ENCODE assay signal across 24 cellular contexts in the genomic region with DNA sequence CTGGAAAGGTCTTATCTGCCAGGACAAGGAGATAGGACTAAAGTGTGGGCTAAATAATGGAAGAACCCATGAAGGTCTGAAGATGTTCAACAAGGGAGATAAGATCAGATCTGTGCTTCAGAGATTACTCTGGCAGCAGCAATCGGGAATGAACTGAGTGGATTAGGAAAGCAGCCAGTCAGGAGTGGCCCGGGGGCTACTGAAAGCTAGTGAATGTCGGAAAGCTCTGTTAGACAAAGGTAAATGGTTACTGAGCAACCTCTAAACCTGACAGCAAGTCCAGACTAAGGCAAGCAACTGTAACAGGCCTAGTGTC. TPM values are rescaled to one million over a fixed set of nuclear protein-coding genes. Genes with fewer than 3 reads are reported as not detected.
DNase-seq lines count a peak whose midpoint lies in the region; ATAC-seq and TF ChIP-seq lines count a peak whose summit lies in the region.
"Had no signal": no experiment of that assay in that cellular context is flagged by ENCODE, and none has a peak within 500 bp of the region (broad histone marks: within the 10 kb centered on the region; RNA-seq: fewer than 3 reads in every experiment).

No MANE protein-coding gene starts in this region.

- H3K9me3 Mint-ChIP-seq in activated naive CD4-positive, alpha-beta T cell treated with anti-CD3 and anti-CD28 coated beads, Interleukin-2, amount 50 U/mL, for 72 hours, result no peaks in the 10 kb centered on the region
- H3K9me3 Mint-ChIP-seq in endodermal cell, result no peaks in the 10 kb centered on the region
- no peaks in the 10 kb centered on the region for H3K9me3 Mint-ChIP-seq in natural killer cell treated with Interleukin-12 subunit alpha and Interleukin-12 subunit beta and Interleukin-15 and Interleukin-18, amount 100 ng/mL, for 72 hours
- H3K9me3 Mint-ChIP-seq in activated CD4-positive, alpha-beta T cell treated with anti-CD3 and anti-CD28 coated beads, Interleukin-2, amount 10 ng/mL, durations not matched to agents 24 days and 14 days, result no peaks in the 10 kb centered on the region
- H3K9me3 Mint-ChIP-seq: CD8-positive, alpha-beta memory T cell had no signal

- H3K36me3 ChIP-seq in endodermal cell (ENCODE audit: control insufficient read depth, insufficient read depth, low read length) (peaks cover 59% of the 10 kb centered on the region), sigmoid colon (no peaks in the 10 kb centered on the region)

- intact Hi-C loops in sigmoid colon (cut with DNase I), result no loop called here
- intact Hi-C loops in activated CD4-positive, alpha-beta T cell treated with anti-CD3 and anti-CD28 coated beads, Interleukin-2, amount 10 ng/mL, durations not matched to agents 24 days and 14 days (cut with micrococcal nuclease), result no loop called here

- no peak overlapping the region for H3K4me3 ChIP-seq in LNCaP clone FGC (ENCODE audit: low read depth, low read length)
- H3K4me3 ChIP-seq in endodermal cell (ENCODE audit: low read length), result no peak overlapping the region
- H3K4me3 ChIP-seq in sigmoid colon, result no peak overlapping the region
- H3K4me3 ChIP-seq: MG63 had no signal

- H3K27ac ChIP-seq in endodermal cell (ENCODE audit: low read depth, low read length) (peak overlapping the region; percentile 8), sigmoid colon (no peak overlapping the region)
- H3K27ac ChIP-seq: RWPE1 had no signal

- DNase-seq in activated naive CD4-positive, alpha-beta T cell treated with anti-CD3 and anti-CD28 coated beads, Interleukin-2, amount 50 U/mL, for 72 hours (ENCODE audit: low spot score in 2 of 2), result no peak
- DNase-seq in activated naive CD4-positive, alpha-beta T cell (lab: John Stamatoyannopoulos, UW), result no peak
- DNase-seq in LNCaP clone FGC (ENCODE audit: low read depth) (peak; percentile 83), endodermal cell (no peak), sigmoid colon (peak; percentile 25), NCI-H1092 treated with DMSO at 0.1 percent for 48 hours (lab: John Stamatoyannopoulos, UW) (no peak)
- DNase-seq in natural killer cell treated with Interleukin-12 subunit alpha and Interleukin-12 subunit beta and Interleukin-15 and Interleukin-18, amount 100 ng/mL, for 72 hours (ENCODE audit: low spot score), result no peak
- DNase-seq in activated CD4-positive, alpha-beta T cell treated with anti-CD3 and anti-CD28 coated beads, Interleukin-2, amount 10 ng/mL, durations not matched to agents 24 days and 14 days, result no peak
- DNase-seq: Calu3; CD8-positive, alpha-beta memory T cell; DMS79 treated with DMSO at 0.1 percent for 48 hours; Kasumi-1; MG63; NCI-H2029; NCI-H446 treated with DMSO at 0.1 percent for 48 hours; NCI-H526; SHP77 had no signal

- H3K4me3 Mint-ChIP-seq in endodermal cell, result no peak overlapping the region
- H3K4me3 Mint-ChIP-seq in natural killer cell treated with Interleukin-12 subunit alpha and Interleukin-12 subunit beta and Interleukin-15 and Interleukin-18, amount 100 ng/mL, for 72 hours, result no peak overlapping the region
- H3K4me3 Mint-ChIP-seq in activated CD4-positive, alpha-beta T cell treated with anti-CD3 and anti-CD28 coated beads, Interleukin-2, amount 10 ng/mL, durations not matched to agents 24 days and 14 days, result no peak overlapping the region
- H3K4me3 Mint-ChIP-seq: CD8-positive, alpha-beta memory T cell had no signal

- H3K4me1 ChIP-seq in endodermal cell (ENCODE audit: control insufficient read depth, insufficient read depth, low read length) (peaks cover 10% of the 10 kb centered on the region), sigmoid colon (no peaks in the 10 kb centered on the region)

- H3K9me3 ChIP-seq in endodermal cell (ENCODE audit: control insufficient read depth, low read length), result no peaks in the 10 kb centered on the region
- no peaks in the 10 kb centered on the region for H3K9me3 ChIP-seq in sigmoid colon
- H3K9me3 ChIP-seq: MG63 had no signal

- TF ChIP-seq CTCF in LNCaP clone FGC (IDR thresholded peaks at IDR 0.05; ENCODE audit: control insufficient read depth, extremely low read depth, insufficient read depth), result no peak
- TF ChIP-seq CTCF in endodermal cell (conservative IDR thresholded peaks at IDR 0.05), result no peak
- no peak for TF ChIP-seq CTCF in sigmoid colon (IDR thresholded peaks at IDR 0.05)

- TF ChIP-seq POLR2A in sigmoid colon (IDR thresholded peaks at IDR 0.05), result no peak

- no peaks in the 10 kb centered on the region for H3K27me3 Mint-ChIP-seq in endodermal cell (ENCODE audit: insufficient read depth)
- no peaks in the 10 kb centered on the region for H3K27me3 Mint-ChIP-seq in natural killer cell treated with Interleukin-12 subunit alpha and Interleukin-12 subunit beta and Interleukin-15 and Interleukin-18, amount 100 ng/mL, for 72 hours
- H3K27me3 Mint-ChIP-seq in activated CD4-positive, alpha-beta T cell treated with anti-CD3 and anti-CD28 coated beads, Interleukin-2, amount 10 ng/mL, durations not matched to agents 24 days and 14 days, result no peaks in the 10 kb centered on the region
- H3K27me3 Mint-ChIP-seq: CD8-positive, alpha-beta memory T cell had no signal

- TF ChIP-seq EP300 in sigmoid colon (IDR thresholded peaks at IDR 0.05), result no peak

- H3K27ac Mint-ChIP-seq in activated naive CD4-positive, alpha-beta T cell treated with anti-CD3 and anti-CD28 coated beads, Interleukin-2, amount 50 U/mL, for 72 hours, result peak overlapping the region; percentile 10 to 13
- peak overlapping the region; percentile 38 for H3K27ac Mint-ChIP-seq in endodermal cell
- no peak overlapping the region for H3K27ac Mint-ChIP-seq in natural killer cell treated with Interleukin-12 subunit alpha and Interleukin-12 subunit beta and Interleukin-15 and Interleukin-18, amount 100 ng/mL, for 72 hours
- no peak overlapping the region for H3K27ac Mint-ChIP-seq in activated CD4-positive, alpha-beta T cell treated with anti-CD3 and anti-CD28 coated beads, Interleukin-2, amount 10 ng/mL, durations not matched to agents 24 days and 14 days

- H3K27me3 ChIP-seq in endodermal cell (ENCODE audit: control insufficient read depth, insufficient read depth, low read length, poor library complexity, severe bottlenecking), result no peaks in the 10 kb centered on the region
- no peaks in the 10 kb centered on the region for H3K27me3 ChIP-seq in sigmoid colon
- H3K27me3 ChIP-seq: MG63 had no signal

- WGBS in endodermal cell (ENCODE audit: insufficient coverage in 1 of 2, insufficient read length in 1 of 2), 2 experiments, result 59 to 65% methylated on average over 3 of the region's 3 CpGs
- 75 to 79% methylated on average over 3 of the region's 3 CpGs for WGBS in sigmoid colon, 2 donors

- peak overlapping the region; percentile 30 for H3K9ac ChIP-seq in endodermal cell (ENCODE audit: extremely low read depth, low read length, poor library complexity, severe bottlenecking)

- H3K36me3 Mint-ChIP-seq in activated naive CD4-positive, alpha-beta T cell treated with anti-CD3 and anti-CD28 coated beads, Interleukin-2, amount 50 U/mL, for 72 hours, result peaks cover 0 to 11% of the 10 kb centered on the region in 2 donors
- peaks cover 28% of the 10 kb centered on the region for H3K36me3 Mint-ChIP-seq in endodermal cell (ENCODE audit: low read depth)
- H3K36me3 Mint-ChIP-seq in natural killer cell treated with Interleukin-12 subunit alpha and Interleukin-12 subunit beta and Interleukin-15 and Interleukin-18, amount 100 ng/mL, for 72 hours, result no peaks in the 10 kb centered on the region
- H3K36me3 Mint-ChIP-seq in activated CD4-positive, alpha-beta T cell treated with anti-CD3 and anti-CD28 coated beads, Interleukin-2, amount 10 ng/mL, durations not matched to agents 24 days and 14 days (ENCODE audit: low read depth), result peaks cover 11% of the 10 kb centered on the region
- H3K36me3 Mint-ChIP-seq: CD8-positive, alpha-beta memory T cell had no signal

- no peak for ATAC-seq in activated naive CD4-positive, alpha-beta T cell treated with anti-CD3 and anti-CD28 coated beads, Interleukin-2, amount 50 U/mL, for 72 hours
- no peak for ATAC-seq in natural killer cell treated with Interleukin-12 subunit alpha and Interleukin-12 subunit beta and Interleukin-15 and Interleukin-18, amount 100 ng/mL, for 72 hours
- ATAC-seq: HepG2, Panc1 had no signal

- peaks cover 11% of the 10 kb centered on the region for H3K4me1 Mint-ChIP-seq in endodermal cell
- no peaks in the 10 kb centered on the region for H3K4me1 Mint-ChIP-seq in natural killer cell treated with Interleukin-12 subunit alpha and Interleukin-12 subunit beta and Interleukin-15 and Interleukin-18, amount 100 ng/mL, for 72 hours (ENCODE audit: low read depth in 2 of 2)
- no peaks in the 10 kb centered on the region for H3K4me1 Mint-ChIP-seq in activated CD4-positive, alpha-beta T cell treated with anti-CD3 and anti-CD28 coated beads, Interleukin-2, amount 10 ng/mL, durations not matched to agents 24 days and 14 days
- H3K4me1 Mint-ChIP-seq: CD8-positive, alpha-beta memory T cell had no signal

RNA-seq across cellular contexts. Expression of gene IQGAP3, which starts 12.6 kb away (rescaled TPM):
- 10 to 100 TPM in 1 of 2 donors, 1 to 10 TPM in 1; 5.1 to 30.5 TPM for total RNA-seq in activated naive CD4-positive, alpha-beta T cell treated with anti-CD3 and anti-CD28 coated beads, Interleukin-2, amount 50 U/mL, for 72 hours
- 10 to 100 TPM; 28.6 to 36.9 TPM for total RNA-seq in endodermal cell
- 28.9 TPM for polyA plus RNA-seq in endodermal cell (2013, experiment 1 of 2)
- polyA plus RNA-seq in endodermal cell (2013, experiment 2 of 2), result 28.9 TPM
- under 1 TPM in 3 of 4 donors, not detected in 1; 0.55 to 0.81 (median 0.71) TPM for total RNA-seq in sigmoid colon
- 10 to 100 TPM in 1 of 3 donors, under 1 TPM in 2; 0.60 to 11.2 (median 0.92) TPM for polyA plus RNA-seq in sigmoid colon
- total RNA-seq in natural killer cell treated with Interleukin-12 subunit alpha and Interleukin-12 subunit beta and Interleukin-15 and Interleukin-18, amount 100 ng/mL, for 72 hours, result 1 to 10 TPM; 3.4 to 6.4 TPM
- 10.5 and 11.2 TPM in 2 replicates for total RNA-seq in activated CD4-positive, alpha-beta T cell treated with anti-CD3 and anti-CD28 coated beads, Interleukin-2, amount 10 ng/mL, durations not matched to agents 24 days and 14 days
- polyA plus RNA-seq: CD8-positive, alpha-beta memory T cell had no signal

RNA-seq across cellular contexts. Expression of gene TTC24, which starts 19.8 kb away (rescaled TPM):
- total RNA-seq in activated naive CD4-positive, alpha-beta T cell treated with anti-CD3 and anti-CD28 coated beads, Interleukin-2, amount 50 U/mL, for 72 hours, result 1 to 10 TPM; 4.5 to 6.8 TPM
- total RNA-seq in endodermal cell (not detected), sigmoid colon (not detected)
- not detected for polyA plus RNA-seq in endodermal cell (2013, experiment 1 of 2)
- not detected for polyA plus RNA-seq in endodermal cell (2013, experiment 2 of 2)
- polyA plus RNA-seq in sigmoid colon, result 1 to 10 TPM in 1 of 3 donors, not detected in 2; 2.6 TPM
- 1 to 10 TPM; 1.8 to 2.2 TPM for total RNA-seq in natural killer cell treated with Interleukin-12 subunit alpha and Interleukin-12 subunit beta and Interleukin-15 and Interleukin-18, amount 100 ng/mL, for 72 hours
- 4.6 and 5.4 TPM in 2 replicates for total RNA-seq in activated CD4-positive, alpha-beta T cell treated with anti-CD3 and anti-CD28 coated beads, Interleukin-2, amount 10 ng/mL, durations not matched to agents 24 days and 14 days
- total RNA-seq: A172, Calu3, HT1080, SK-MEL-5 had no signal
- polyA plus RNA-seq: BJ had no signal

RNA-seq across cellular contexts. Expression of gene NAXE, which starts 31.8 kb away (rescaled TPM):
- 10 to 100 TPM; 71.4 to 95.1 TPM for total RNA-seq in activated naive CD4-positive, alpha-beta T cell treated with anti-CD3 and anti-CD28 coated beads, Interleukin-2, amount 50 U/mL, for 72 hours
- 100 to 1,000 TPM in 1 of 2 donors, 10 to 100 TPM in 1; 96.0 to 129 TPM for total RNA-seq in endodermal cell
- polyA plus RNA-seq in endodermal cell (2013, experiment 1 of 2), result 72.2 TPM
- 60.4 TPM for polyA plus RNA-seq in endodermal cell (2013, experiment 2 of 2)
- 100 to 1,000 TPM in 1 of 4 donors, 10 to 100 TPM in 3; 59.3 to 113 (median 67.2) TPM for total RNA-seq in sigmoid colon
- polyA plus RNA-seq in sigmoid colon, result 10 to 100 TPM; 80.8 to 91.6 (median 84.1) TPM
- total RNA-seq in natural killer cell treated with Interleukin-12 subunit alpha and Interleukin-12 subunit beta and Interleukin-15 and Interleukin-18, amount 100 ng/mL, for 72 hours, result 10 to 100 TPM; 54.0 to 67.5 TPM
- 84.1 and 90.2 TPM in 2 replicates for total RNA-seq in activated CD4-positive, alpha-beta T cell treated with anti-CD3 and anti-CD28 coated beads, Interleukin-2, amount 10 ng/mL, durations not matched to agents 24 days and 14 days

RNA-seq across cellular contexts. Expression of gene GPATCH4, which starts 41.5 kb away (rescaled TPM):
- 10 to 100 TPM; 26.1 to 35.8 TPM for total RNA-seq in activated naive CD4-positive, alpha-beta T cell treated with anti-CD3 and anti-CD28 coated beads, Interleukin-2, amount 50 U/mL, for 72 hours
- 10 to 100 TPM; 23.0 to 34.4 TPM for total RNA-seq in endodermal cell
- 19.7 TPM for polyA plus RNA-seq in endodermal cell (2013, experiment 1 of 2)
- 17.4 TPM for polyA plus RNA-seq in endodermal cell (2013, experiment 2 of 2)
- 10 to 100 TPM; 12.2 to 22.9 (median 17.3) TPM for total RNA-seq in sigmoid colon
- 10 to 100 TPM; 10.2 to 32.9 (median 18.0) TPM for polyA plus RNA-seq in sigmoid colon
- 100 to 1,000 TPM in 1 of 2 donors, 10 to 100 TPM in 1; 47.9 to 135 TPM for total RNA-seq in natural killer cell treated with Interleukin-12 subunit alpha and Interleukin-12 subunit beta and Interleukin-15 and Interleukin-18, amount 100 ng/mL, for 72 hours
- 99.0 and 99.2 TPM in 2 replicates for total RNA-seq in activated CD4-positive, alpha-beta T cell treated with anti-CD3 and anti-CD28 coated beads, Interleukin-2, amount 10 ng/mL, durations not matched to agents 24 days and 14 days

RNA-seq across cellular contexts. Expression of gene MEF2D, which starts 59.2 kb away (rescaled TPM):
- total RNA-seq in activated naive CD4-positive, alpha-beta T cell treated with anti-CD3 and anti-CD28 coated beads, Interleukin-2, amount 50 U/mL, for 72 hours, result 10 to 100 TPM; 31.7 to 62.5 TPM
- total RNA-seq in endodermal cell (10 to 100 TPM; 10.5 to 12.8 TPM), sigmoid colon (10 to 100 TPM; 39.8 to 61.6 (median 53.2) TPM)
- 11.5 TPM for polyA plus RNA-seq in endodermal cell (2013, experiment 1 of 2)
- polyA plus RNA-seq in endodermal cell (2013, experiment 2 of 2), result 11.3 TPM
- 10 to 100 TPM; 13.2 to 31.2 (median 22.9) TPM for polyA plus RNA-seq in sigmoid colon
- total RNA-seq in natural killer cell treated with Interleukin-12 subunit alpha and Interleukin-12 subunit beta and Interleukin-15 and Interleukin-18, amount 100 ng/mL, for 72 hours, result 10 to 100 TPM; 48.1 to 62.2 TPM
- total RNA-seq in activated CD4-positive, alpha-beta T cell treated with anti-CD3 and anti-CD28 coated beads, Interleukin-2, amount 10 ng/mL, durations not matched to agents 24 days and 14 days, result 29.7 and 29.8 TPM in 2 replicates

Comparison
In these comparisons a context has a peak if more than half of its experiments do, and no peak if none do; other contexts are left out.
1. DNase-seq: peak in LNCaP clone FGC (single experiment) and sigmoid colon (single experiment); none in activated naive CD4-positive, alpha-beta T cell treated with anti-CD3 and anti-CD28 coated beads, Interleukin-2, amount 50 U/mL, for 72 hours (0 of 2), activated naive CD4-positive, alpha-beta T cell (0 of 4), endodermal cell (single experiment), natural killer cell treated with Interleukin-12 subunit alpha and Interleukin-12 subunit beta and Interleukin-15 and Interleukin-18, amount 100 ng/mL, for 72 hours (single experiment), activated CD4-positive, alpha-beta T cell treated with anti-CD3 and anti-CD28 coated beads, Interleukin-2, amount 10 ng/mL, durations not matched to agents 24 days and 14 days (single experiment) and NCI-H1092 treated with DMSO at 0.1 percent for 48 hours (single experiment).
2. H3K27ac Mint-ChIP-seq: peak in activated naive CD4-positive, alpha-beta T cell treated with anti-CD3 and anti-CD28 coated beads, Interleukin-2, amount 50 U/mL, for 72 hours (2 of 2) and endodermal cell (single experiment); none in natural killer cell treated with Interleukin-12 subunit alpha and Interleukin-12 subunit beta and Interleukin-15 and Interleukin-18, amount 100 ng/mL, for 72 hours (0 of 2) and activated CD4-positive, alpha-beta T cell treated with anti-CD3 and anti-CD28 coated beads, Interleukin-2, amount 10 ng/mL, durations not matched to agents 24 days and 14 days (single experiment).